In genomic region chr2:113277474-113278072, GRCh38 we compare ENCODE assay signal across 12 cellular contexts. TPM values are rescaled to one million over a fixed set of nuclear protein-coding genes. Genes with fewer than 3 reads are reported as not detected.
A peak's percentile ranks its signal among the peaks of the same experiment; 100 is the strongest.
DNase-seq lines count a peak whose midpoint lies in the region; ATAC-seq and TF ChIP-seq lines count a peak whose summit lies in the region.
"Had no signal": no experiment of that assay in that cellular context is flagged by ENCODE, and none has a peak within 500 bp of the region (broad histone marks: within the 10 kb centered on the region; RNA-seq: fewer than 3 reads in every experiment).

No MANE protein-coding gene starts in this region.

- H3K18ac ChIP-seq in neuronal stem cell (ENCODE audit: low read length) = peak overlapping the region; percentile 93

- H3K9ac ChIP-seq in neuronal stem cell (ENCODE audit: low read depth, low read length, poor library complexity) = peak overlapping the region; percentile 87

- H3K14ac ChIP-seq in neuronal stem cell (ENCODE audit: low read length) = no peak overlapping the region

- H3K9me3 Mint-ChIP-seq in activated T-cell treated with anti-CD3 and anti-CD28 coated beads, Interleukin-2, amount 50 U/mL, for 24 hours = no peaks in the 10 kb centered on the region
- no peaks in the 10 kb centered on the region for H3K9me3 Mint-ChIP-seq in natural killer cell

- no peaks in the 10 kb centered on the region for H3K36me3 ChIP-seq in neuronal stem cell (replicated peaks in 1 of 2; ENCODE audit: control insufficient read depth in 2 of 2, insufficient read depth in 2 of 2, low read length in 2 of 2)
- H3K36me3 ChIP-seq: MG63 had no signal

- no peak overlapping the region for H3K4ac ChIP-seq in neuronal stem cell (ENCODE audit: low read length)

- DNase-seq in GM20000 (ENCODE audit: low spot score) (peak; percentile 49), left ventricle myocardium superior (no peak), neuronal stem cell (ENCODE audit: low spot score) (peak; percentile 47), natural killer cell (no peak), RPMI8226 (no peak), SIG-M5 (lab: John Stamatoyannopoulos, UW) (no peak), dedifferentiated amniotic fluid mesenchymal stem cell (ENCODE audit: extremely low spot score) (no peak)
- DNase-seq in activated T-cell treated with anti-CD3 and anti-CD28 coated beads, Interleukin-2, amount 50 U/mL, for 24 hours = peak; percentile 35
- DNase-seq: activated naive CD4-positive, alpha-beta T cell treated with Interleukin-2 at 50 U/mL for 16 hours; MG63; NCI-H510A treated with DMSO at 0.1 percent for 48 hours had no signal

- H2AK5ac ChIP-seq in neuronal stem cell (ENCODE audit: low read depth, low read length) = no peak overlapping the region

- H3K79me1 ChIP-seq in neuronal stem cell (ENCODE audit: low read depth, low read length) = no peaks in the 10 kb centered on the region

- peak overlapping the region; percentile 79 for H4K8ac ChIP-seq in neuronal stem cell (ENCODE audit: low read depth, low read length)

- H3K27me3 Mint-ChIP-seq in activated T-cell treated with anti-CD3 and anti-CD28 coated beads, Interleukin-2, amount 50 U/mL, for 24 hours = peaks cover 69% of the 10 kb centered on the region
- H3K27me3 Mint-ChIP-seq in natural killer cell (ENCODE audit: low read depth in 2 of 2) = peaks cover 38% of the 10 kb centered on the region in 2 donors

- intact Hi-C loops in left ventricle myocardium superior (cut with micrococcal nuclease) = no loop called here
- intact Hi-C loops in natural killer cell (cut with micrococcal nuclease) = no loop called here

- no peak overlapping the region for H2BK120ac ChIP-seq in neuronal stem cell (ENCODE audit: low read depth, low read length)

- H3K23ac ChIP-seq in neuronal stem cell (ENCODE audit: low read depth, low read length, poor library complexity) = peak overlapping the region; percentile 12

- peaks cover 24% of the 10 kb centered on the region for H3K4me1 Mint-ChIP-seq in activated T-cell treated with anti-CD3 and anti-CD28 coated beads, Interleukin-2, amount 50 U/mL, for 24 hours (ENCODE audit: low read depth)
- no peaks in the 10 kb centered on the region for H3K4me1 Mint-ChIP-seq in natural killer cell

- peak overlapping the region; percentile 95 for H3K4me2 ChIP-seq in neuronal stem cell (ENCODE audit: insufficient read depth, low read length, poor library complexity, severe bottlenecking)

- H3K4me3 Mint-ChIP-seq in activated T-cell treated with anti-CD3 and anti-CD28 coated beads, Interleukin-2, amount 50 U/mL, for 24 hours = peak overlapping the region; percentile 59
- H3K4me3 Mint-ChIP-seq in natural killer cell = no peak overlapping the region

- H2BK15ac ChIP-seq in neuronal stem cell (ENCODE audit: low read length) = peak overlapping the region; percentile 84

- H3K27me3 ChIP-seq in neuronal stem cell (ENCODE audit: control insufficient read depth in 3 of 3, insufficient read depth in 3 of 3, low read depth in 1 of 3, low read length in 3 of 3) = peaks cover 4 to 65% (median 7%) of the 10 kb centered on the region in 3 experiments
- H3K27me3 ChIP-seq: MG63 had no signal

- H3K4me3 ChIP-seq in neuronal stem cell (ENCODE audit: low read length in 2 of 2) = peak overlapping the region in 1 of 2 donors; percentile 68
- H3K4me3 ChIP-seq: MG63 had no signal

- ATAC-seq in left ventricle myocardium superior = peak; percentile 46
- ATAC-seq in natural killer cell = no peak
- ATAC-seq: activated CD4-positive, CD25-positive, alpha-beta regulatory T cell treated with anti-CD3 and anti-CD28 coated beads, Interleukin-2, amount 50 U/mL, for 24 hours had no signal

- H2BK12ac ChIP-seq in neuronal stem cell (ENCODE audit: low read length) = peak overlapping the region; percentile 82

- no peak overlapping the region for H3K27ac Mint-ChIP-seq in activated T-cell treated with anti-CD3 and anti-CD28 coated beads, Interleukin-2, amount 50 U/mL, for 24 hours
- H3K27ac Mint-ChIP-seq in natural killer cell = no peak overlapping the region

- peak overlapping the region; percentile 58 for H2BK5ac ChIP-seq in neuronal stem cell (ENCODE audit: low read length)

- WGBS in neuronal stem cell (ENCODE audit: extremely low coverage in 2 of 2, insufficient read length in 2 of 2, insufficient replicate concordance in 1 of 2), 2 donors = no CpG with 5 or more reads among the region's 56 CpGs

- peaks cover 0 to 24% of the 10 kb centered on the region in 2 donors for H3K9me3 ChIP-seq in neuronal stem cell (replicated peaks in 1 of 2; ENCODE audit: control insufficient read depth in 2 of 2, insufficient read depth in 1 of 2, low read depth in 1 of 2, low read length in 2 of 2)
- H3K9me3 ChIP-seq: MG63 had no signal

- TF ChIP-seq CTCF in GM20000 (IDR thresholded peaks at IDR 0.05; ENCODE audit: extremely low read depth, missing control alignments) (no peak), natural killer cell (IDR thresholded peaks at IDR 0.05) (no peak)

- no peak overlapping the region for H3K27ac ChIP-seq in neuronal stem cell (replicated peaks; ENCODE audit: low read length)

- no peak overlapping the region for H2AFZ ChIP-seq in neuronal stem cell (ENCODE audit: low read length)

- no peak overlapping the region for H4K91ac ChIP-seq in neuronal stem cell (ENCODE audit: low read depth, low read length, poor library complexity)

- H3K4me1 ChIP-seq in neuronal stem cell (ENCODE audit: control insufficient read depth in 2 of 2, insufficient read depth in 1 of 2, low read depth in 1 of 2, low read length in 2 of 2) = peaks cover 0 to 9% of the 10 kb centered on the region in 2 donors

- H3K36me3 Mint-ChIP-seq in activated T-cell treated with anti-CD3 and anti-CD28 coated beads, Interleukin-2, amount 50 U/mL, for 24 hours (ENCODE audit: low read depth) = no peaks in the 10 kb centered on the region
- H3K36me3 Mint-ChIP-seq in natural killer cell = no peaks in the 10 kb centered on the region

RNA-seq across cellular contexts. Expression of gene PAX8, which starts 1.1 kb away (rescaled TPM):
- 0.30 TPM for total RNA-seq in left ventricle myocardium superior
- 10.1 TPM for polyA plus RNA-seq in neuronal stem cell (2013, experiment 1 of 2)
- polyA plus RNA-seq in neuronal stem cell (2013, experiment 2 of 2) = 11.5 TPM
- total RNA-seq in natural killer cell = 1 to 10 TPM in 1 of 3 donors, under 1 TPM in 2; 0.57 to 1.2 (median 0.65) TPM

Comparison
In these comparisons a context has a peak if more than half of its experiments do, and no peak if none do; other contexts are left out.
1. DNase-seq: peak in GM20000 (single experiment), activated T-cell treated with anti-CD3 and anti-CD28 coated beads, Interleukin-2, amount 50 U/mL, for 24 hours (single experiment) and neuronal stem cell (single experiment); none in left ventricle myocardium superior (single experiment), natural killer cell (single experiment), RPMI8226 (single experiment), SIG-M5 (single experiment) and dedifferentiated amniotic fluid mesenchymal stem cell (single experiment).